ENCODE assay signal across 24 cellular contexts in the genomic region with DNA sequence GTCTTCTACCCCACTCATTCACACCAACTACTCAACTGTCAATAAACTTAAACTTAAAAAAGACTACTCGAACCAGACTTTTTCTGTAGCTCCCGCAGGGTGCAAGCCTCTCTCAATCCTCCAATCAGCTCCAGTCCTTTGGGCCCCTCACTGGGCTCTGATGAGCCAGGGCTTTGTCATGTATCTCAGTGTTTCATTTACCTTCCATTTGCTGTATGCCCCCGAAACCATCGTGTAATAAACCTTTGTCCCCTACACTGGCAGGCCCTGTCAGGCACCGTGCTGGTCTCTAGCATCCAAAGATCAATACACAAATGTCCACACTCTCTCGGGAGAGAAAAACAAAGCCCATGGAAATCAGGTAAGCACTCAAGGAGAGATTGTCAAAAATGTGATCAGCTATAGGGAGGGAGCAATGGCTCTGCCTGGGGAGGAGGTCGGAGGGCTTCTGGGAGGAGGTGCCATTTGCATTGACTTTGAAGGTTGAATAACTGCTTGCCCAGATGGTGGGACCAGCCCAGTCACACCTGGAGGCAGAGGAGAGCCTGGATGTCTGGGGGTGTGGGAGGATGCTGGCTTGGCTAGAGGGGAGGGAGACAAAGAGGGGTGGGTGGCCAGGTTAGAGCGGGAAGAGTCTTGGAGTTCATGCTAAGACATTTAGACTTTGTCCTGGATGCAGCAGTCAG. TPM values are rescaled to one million over a fixed set of nuclear protein-coding genes. Genes with fewer than 3 reads are reported as not detected.
DNase-seq lines count a peak whose midpoint lies in the region; ATAC-seq and TF ChIP-seq lines count a peak whose summit lies in the region.
"Had no signal": no experiment of that assay in that cellular context is flagged by ENCODE, and none has a peak within 500 bp of the region (broad histone marks: within the 10 kb centered on the region; RNA-seq: fewer than 3 reads in every experiment).

No MANE protein-coding gene starts in this region.

- H2BK5ac ChIP-seq in mesendoderm (ENCODE audit: low read length) = no peak overlapping the region

- no peaks in the 10 kb centered on the region for H3K36me3 ChIP-seq in endodermal cell (ENCODE audit: control insufficient read depth, insufficient read depth, low read length)
- no peaks in the 10 kb centered on the region for H3K36me3 ChIP-seq in mesendoderm (ENCODE audit: control insufficient read depth, insufficient read depth, low read length)

- no peaks in the 10 kb centered on the region for H3K36me3 Mint-ChIP-seq in activated CD8-positive, alpha-beta memory T cell treated with anti-CD3 and anti-CD28 coated beads, Interleukin-2, amount 10 ng/mL, durations not matched to agents 7 days and 5 days
- H3K36me3 Mint-ChIP-seq in endodermal cell (ENCODE audit: low read depth) = peaks cover 13% of the 10 kb centered on the region
- peaks cover 42% of the 10 kb centered on the region for H3K36me3 Mint-ChIP-seq in mesothelial cell of epicardium
- peaks cover 2% of the 10 kb centered on the region for H3K36me3 Mint-ChIP-seq in activated CD8-positive, alpha-beta T cell treated with anti-CD3 and anti-CD28 coated beads for 36 hours (ENCODE audit: low read depth)
- H3K36me3 Mint-ChIP-seq: CD8-positive, alpha-beta T cell had no signal

- CTCF ChIA-PET in activated CD8-positive, alpha-beta memory T cell treated with anti-CD3 and anti-CD28 coated beads, Interleukin-2, amount 10 ng/mL, durations not matched to agents 7 days and 5 days (lab: Charles Lee) = interaction anchor here (1.4 kb wide), 1 partner anchor 10 kb away, joined by 3 read pairs; no protein-coding TSS in a partner anchor
- CTCF ChIA-PET in activated CD8-positive, alpha-beta T cell treated with anti-CD3 and anti-CD28 coated beads for 36 hours (lab: Charles Lee) = no interaction called here

- H3K56ac ChIP-seq in mesendoderm (ENCODE audit: low read length) = no peak overlapping the region

- DNase-seq in activated CD8-positive, alpha-beta memory T cell treated with anti-CD3 and anti-CD28 coated beads, Interleukin-2, amount 10 ng/mL, durations not matched to agents 7 days and 5 days = peak; percentile 26
- DNase-seq in activated CD8-positive, alpha-beta memory T cell treated with anti-CD3 and anti-CD28 coated beads, Interleukin-2, amount 50 U/mL, for 4 hours = no peak
- DNase-seq in endodermal cell (peak; percentile 60), mesothelial cell of epicardium (ENCODE audit: low spot score in 2 of 2, unreplicated experiment in 2 of 2) (no peak), mesendoderm (no peak), foreskin melanocyte (no peak)
- DNase-seq in activated CD8-positive, alpha-beta T cell treated with anti-CD3 and anti-CD28 coated beads for 36 hours = no peak
- DNase-seq: GDM1, HFFc6, KBM-7, NCI-H1092 treated with DMSO at 0.1 percent for 48 hours, NCI-H1436 treated with DMSO at 0.1 percent for 48 hours, NCI-H2029, NCI-H2227 treated with DMSO at 0.1 percent for 48 hours, NCI-H510A treated with DMSO at 0.1 percent for 48 hours, NCI-H774, SIG-M5, SK-N-SH had no signal

- no peaks in the 10 kb centered on the region for H3K27me3 Mint-ChIP-seq in activated CD8-positive, alpha-beta memory T cell treated with anti-CD3 and anti-CD28 coated beads, Interleukin-2, amount 10 ng/mL, durations not matched to agents 7 days and 5 days
- H3K27me3 Mint-ChIP-seq in endodermal cell (ENCODE audit: insufficient read depth) = no peaks in the 10 kb centered on the region
- no peaks in the 10 kb centered on the region for H3K27me3 Mint-ChIP-seq in mesothelial cell of epicardium (ENCODE audit: low read depth)
- H3K27me3 Mint-ChIP-seq in activated CD8-positive, alpha-beta T cell treated with anti-CD3 and anti-CD28 coated beads for 36 hours = no peaks in the 10 kb centered on the region

- H3K27ac ChIP-seq in endodermal cell (ENCODE audit: low read depth, low read length) (no peak overlapping the region), mesendoderm (ENCODE audit: low read depth, low read length) (no peak overlapping the region)
- H3K27ac ChIP-seq: 22Rv1; BLaER1 treated with 17β-estradiol and CSF1 and Interleukin-3, amounts not matched to agents 10 nM and 100 nM had no signal

- no peak for TF ChIP-seq CTCF in endodermal cell (conservative IDR thresholded peaks at IDR 0.05)
- TF ChIP-seq CTCF in mesothelial cell of epicardium (IDR thresholded peaks at IDR 0.05; ENCODE audit: unreplicated experiment) = no peak
- no peak for TF ChIP-seq CTCF in activated CD8-positive, alpha-beta T cell treated with anti-CD3 and anti-CD28 coated beads for 36 hours (IDR thresholded peaks at IDR 0.05)

- H3K9me3 ChIP-seq in endodermal cell (ENCODE audit: control insufficient read depth, low read length) = no peaks in the 10 kb centered on the region
- H3K9me3 ChIP-seq: SK-N-SH had no signal

- H3K27me3 ChIP-seq in endodermal cell (ENCODE audit: control insufficient read depth, insufficient read depth, low read length, poor library complexity, severe bottlenecking) (no peaks in the 10 kb centered on the region), mesendoderm (ENCODE audit: insufficient read depth, low read length, poor library complexity) (no peaks in the 10 kb centered on the region)
- H3K27me3 ChIP-seq: BLaER1 treated with 17β-estradiol and CSF1 and Interleukin-3, amounts not matched to agents 10 nM and 100 nM had no signal

- WGBS in endodermal cell (ENCODE audit: insufficient coverage in 1 of 2, insufficient read length in 1 of 2), 2 experiments = 68 to 77% methylated on average over 3 to 8 of the region's 8 CpGs
- WGBS in mesendoderm (ENCODE audit: extremely low coverage, insufficient coverage, low lambda C conversion rate) = no CpG with 5 or more reads among the region's 8 CpGs

- intact Hi-C loops in activated CD8-positive, alpha-beta T cell treated with anti-CD3 and anti-CD28 coated beads for 36 hours (cut with micrococcal nuclease) = no loop called here

- no peak overlapping the region for H4K5ac ChIP-seq in mesendoderm (ENCODE audit: low read length)

- H3K4me1 ChIP-seq in endodermal cell (ENCODE audit: control insufficient read depth, insufficient read depth, low read length) = no peaks in the 10 kb centered on the region
- H3K4me1 ChIP-seq in mesendoderm (ENCODE audit: control insufficient read depth, low read depth, low read length) = no peaks in the 10 kb centered on the region

- no peak overlapping the region for H3K4me3 Mint-ChIP-seq in activated CD8-positive, alpha-beta memory T cell treated with anti-CD3 and anti-CD28 coated beads, Interleukin-2, amount 10 ng/mL, durations not matched to agents 7 days and 5 days
- H3K4me3 Mint-ChIP-seq in endodermal cell (no peak overlapping the region), mesothelial cell of epicardium (no peak overlapping the region)
- H3K4me3 Mint-ChIP-seq in activated CD8-positive, alpha-beta T cell treated with anti-CD3 and anti-CD28 coated beads for 36 hours = no peak overlapping the region
- H3K4me3 Mint-ChIP-seq: CD8-positive, alpha-beta T cell; HFFc6 had no signal

- H3K9ac ChIP-seq in endodermal cell (ENCODE audit: extremely low read depth, low read length, poor library complexity, severe bottlenecking) = no peak overlapping the region
- H3K9ac ChIP-seq in mesendoderm (ENCODE audit: low read length) = no peak overlapping the region
- H3K9ac ChIP-seq: BLaER1 treated with 17β-estradiol and CSF1 and Interleukin-3, amounts not matched to agents 10 nM and 100 nM; SK-N-SH had no signal

- H2BK15ac ChIP-seq in mesendoderm (replicated peaks; ENCODE audit: low read depth) = no peak overlapping the region

- no peak overlapping the region for H3K18ac ChIP-seq in mesendoderm (ENCODE audit: low read length)

- ATAC-seq in activated CD8-positive, alpha-beta memory T cell treated with anti-CD3 and anti-CD28 coated beads, Interleukin-2, amount 10 ng/mL, durations not matched to agents 7 days and 5 days = no peak
- no peak for ATAC-seq in HG03342 (IDR thresholded peaks at IDR 0.05; ENCODE audit: unreplicated experiment)
- no peak for ATAC-seq in activated CD8-positive, alpha-beta T cell treated with anti-CD3 and anti-CD28 coated beads for 36 hours
- ATAC-seq: CD8-positive, alpha-beta T cell; HepG2; Panc1 had no signal

- no peaks in the 10 kb centered on the region for H3K4me1 Mint-ChIP-seq in activated CD8-positive, alpha-beta memory T cell treated with anti-CD3 and anti-CD28 coated beads, Interleukin-2, amount 10 ng/mL, durations not matched to agents 7 days and 5 days
- H3K4me1 Mint-ChIP-seq in endodermal cell = peaks cover 24% of the 10 kb centered on the region
- H3K4me1 Mint-ChIP-seq in mesothelial cell of epicardium = peaks cover 33% of the 10 kb centered on the region
- peaks cover 5% of the 10 kb centered on the region for H3K4me1 Mint-ChIP-seq in activated CD8-positive, alpha-beta T cell treated with anti-CD3 and anti-CD28 coated beads for 36 hours (ENCODE audit: low read depth)

- H3K9me3 Mint-ChIP-seq in activated CD8-positive, alpha-beta memory T cell treated with anti-CD3 and anti-CD28 coated beads, Interleukin-2, amount 10 ng/mL, durations not matched to agents 7 days and 5 days (ENCODE audit: low read depth) = no peaks in the 10 kb centered on the region
- H3K9me3 Mint-ChIP-seq in endodermal cell (peaks cover 5% of the 10 kb centered on the region), mesothelial cell of epicardium (peaks cover 4% of the 10 kb centered on the region)
- peaks cover 3% of the 10 kb centered on the region for H3K9me3 Mint-ChIP-seq in activated CD8-positive, alpha-beta T cell treated with anti-CD3 and anti-CD28 coated beads for 36 hours

- H3K79me1 ChIP-seq in mesendoderm (ENCODE audit: low read length) = no peaks in the 10 kb centered on the region

- H3K4me3 ChIP-seq in endodermal cell (ENCODE audit: low read length) (no peak overlapping the region), mesendoderm (ENCODE audit: low read length) (no peak overlapping the region)
- H3K4me3 ChIP-seq: BLaER1 treated with 17β-estradiol and CSF1 and Interleukin-3, amounts not matched to agents 10 nM and 100 nM had no signal

- no peak overlapping the region for H3K27ac Mint-ChIP-seq in activated CD8-positive, alpha-beta memory T cell treated with anti-CD3 and anti-CD28 coated beads, Interleukin-2, amount 10 ng/mL, durations not matched to agents 7 days and 5 days
- no peak overlapping the region for H3K27ac Mint-ChIP-seq in endodermal cell
- peak overlapping the region; percentile 47 for H3K27ac Mint-ChIP-seq in mesothelial cell of epicardium
- H3K27ac Mint-ChIP-seq in activated CD8-positive, alpha-beta T cell treated with anti-CD3 and anti-CD28 coated beads for 36 hours = no peak overlapping the region
- H3K27ac Mint-ChIP-seq: CD8-positive, alpha-beta T cell; HFFc6 had no signal

- H2AK5ac ChIP-seq in mesendoderm (ENCODE audit: low read length) = no peak overlapping the region

- H3K23ac ChIP-seq in mesendoderm (ENCODE audit: low read length) = no peak overlapping the region

- H3K4ac ChIP-seq in mesendoderm (ENCODE audit: low read depth, low read length) = no peak overlapping the region

- no peak overlapping the region for H4K8ac ChIP-seq in mesendoderm (ENCODE audit: low read depth, low read length)

- H3K79me2 ChIP-seq in mesendoderm (ENCODE audit: control insufficient read depth, insufficient read depth, low read length) = no peaks in the 10 kb centered on the region

- POLR2A ChIA-PET in activated CD8-positive, alpha-beta T cell treated with anti-CD3 and anti-CD28 coated beads for 36 hours (lab: Charles Lee) = no interaction called here

- H3K4me2 ChIP-seq in mesendoderm (ENCODE audit: low read length) = no peak overlapping the region
- H3K4me2 ChIP-seq: SK-N-SH had no signal

- no peak overlapping the region for H2BK120ac ChIP-seq in mesendoderm (ENCODE audit: low read depth, low read length)

RNA-seq across cellular contexts. Expression of a gene that starts 42.1 kb away (rescaled TPM):
- total RNA-seq in activated CD8-positive, alpha-beta memory T cell treated with anti-CD3 and anti-CD28 coated beads, Interleukin-2, amount 10 ng/mL, durations not matched to agents 7 days and 5 days = 10 to 100 TPM; 61.4 to 75.6 TPM
- 10 to 100 TPM; 66.1 to 69.2 TPM for total RNA-seq in endodermal cell
- polyA plus RNA-seq in endodermal cell (2013, experiment 1 of 2) = 53.6 TPM
- 53.5 TPM for polyA plus RNA-seq in endodermal cell (2013, experiment 2 of 2)
- total RNA-seq in mesothelial cell of epicardium = 148 to 155 TPM (median 155 TPM) in 3 replicates
- 76.8 TPM for polyA plus RNA-seq in mesendoderm (2013, experiment 1 of 2)
- polyA plus RNA-seq in mesendoderm (2013, experiment 2 of 2) = 79.1 TPM
- total RNA-seq in activated CD8-positive, alpha-beta T cell treated with anti-CD3 and anti-CD28 coated beads for 36 hours = 10 to 100 TPM; 45.3 to 50.3 TPM

Comparison
In these comparisons a context has a peak if more than half of its experiments do, and no peak if none do; other contexts are left out.
1. DNase-seq: peak in activated CD8-positive, alpha-beta memory T cell treated with anti-CD3 and anti-CD28 coated beads, Interleukin-2, amount 10 ng/mL, durations not matched to agents 7 days and 5 days (single experiment) and endodermal cell (single experiment); none in activated CD8-positive, alpha-beta memory T cell treated with anti-CD3 and anti-CD28 coated beads, Interleukin-2, amount 50 U/mL, for 4 hours (single experiment), mesothelial cell of epicardium (0 of 2), mesendoderm (single experiment), activated CD8-positive, alpha-beta T cell treated with anti-CD3 and anti-CD28 coated beads for 36 hours (single experiment) and foreskin melanocyte (single experiment).